ENCODE assay signal across 25 cellular contexts in genomic region chr3:35727179-35727578, GRCh38.
"Had no signal": no experiment of that assay in that cellular context is flagged by ENCODE, and none has a peak within 500 bp of the region (broad histone marks: within the 10 kb centered on the region; RNA-seq: fewer than 3 reads in every experiment).

No MANE protein-coding gene starts in this region.

- ATAC-seq: left colon; left ventricle myocardium superior; naive thymus-derived CD8-positive, alpha-beta T cell; right cardiac atrium; stimulated activated memory B cell treated with anti-CD40 and anti-IgM and Interleukin-4, amounts not matched to agents 10 μg/mL and 1 μg/mL and 100 μg/mL, for 72 hours; stimulated activated naive CD8-positive, alpha-beta T cell treated with anti-CD3 and anti-CD28 coated beads, Interleukin-15, Interleukin-2, amounts not matched to agents 100 U/mL and 50 U/mL, for 24 hours had no signal

- H3K4me1 ChIP-seq: colonic mucosa, prostate gland, sigmoid colon, spleen, testis, tibial artery had no signal

- H3K9me3 Mint-ChIP-seq: naive thymus-derived CD8-positive, alpha-beta T cell; nephron progenitor cell; stimulated activated memory B cell treated with anti-CD40 and anti-IgM and Interleukin-4, amounts not matched to agents 10 μg/mL and 1 μg/mL and 100 μg/mL, for 72 hours had no signal

- H3K36me3 ChIP-seq: colonic mucosa, lower lobe of right lung, prostate gland, sigmoid colon, spleen, tibial artery, upper lobe of left lung had no signal

- DNase-seq: colonic mucosa; dermis blood vessel endothelial cell; effector memory CD4-positive, alpha-beta T cell; erythroblast; hypothalamus; immature natural killer cell; islet precursor cell; kidney glomerular epithelial cell; left colon; left ventricle myocardium superior; lower lobe of right lung; naive thymus-derived CD8-positive, alpha-beta T cell; nephron progenitor cell; nucleus accumbens; right cardiac atrium; sigmoid colon; spleen; stimulated activated CD4-positive, alpha-beta T cell treated with anti-CD3 and anti-CD28 coated beads, Interleukin-4, amount 100 ng/mL, for 4 hours; stimulated activated naive CD8-positive, alpha-beta T cell treated with anti-CD3 and anti-CD28 coated beads, Interleukin-15, Interleukin-2, amounts not matched to agents 100 U/mL and 50 U/mL, for 24 hours; substantia nigra; testis; tibial artery; upper lobe of left lung had no signal

- H3K36me3 Mint-ChIP-seq: immature natural killer cell; naive thymus-derived CD8-positive, alpha-beta T cell; stimulated activated memory B cell treated with anti-CD40 and anti-IgM and Interleukin-4, amounts not matched to agents 10 μg/mL and 1 μg/mL and 100 μg/mL, for 72 hours had no signal

- H3K27ac Mint-ChIP-seq: immature natural killer cell; naive thymus-derived CD8-positive, alpha-beta T cell; nephron progenitor cell; stimulated activated memory B cell treated with anti-CD40 and anti-IgM and Interleukin-4, amounts not matched to agents 10 μg/mL and 1 μg/mL and 100 μg/mL, for 72 hours had no signal

- H3K9me3 ChIP-seq: colonic mucosa, lower lobe of right lung, prostate gland, sigmoid colon, spleen, testis, tibial artery, upper lobe of left lung had no signal

- H3K4me1 Mint-ChIP-seq: immature natural killer cell; naive thymus-derived CD8-positive, alpha-beta T cell; stimulated activated memory B cell treated with anti-CD40 and anti-IgM and Interleukin-4, amounts not matched to agents 10 μg/mL and 1 μg/mL and 100 μg/mL, for 72 hours had no signal

- H3K27me3 Mint-ChIP-seq: naive thymus-derived CD8-positive, alpha-beta T cell; stimulated activated memory B cell treated with anti-CD40 and anti-IgM and Interleukin-4, amounts not matched to agents 10 μg/mL and 1 μg/mL and 100 μg/mL, for 72 hours had no signal

- H3K4me3 Mint-ChIP-seq: immature natural killer cell; naive thymus-derived CD8-positive, alpha-beta T cell; nephron progenitor cell; stimulated activated memory B cell treated with anti-CD40 and anti-IgM and Interleukin-4, amounts not matched to agents 10 μg/mL and 1 μg/mL and 100 μg/mL, for 72 hours had no signal

- H3K27ac ChIP-seq: colonic mucosa, lower lobe of right lung, prostate gland, sigmoid colon, spleen, testis, tibial artery, upper lobe of left lung had no signal

- H3K27me3 ChIP-seq: colonic mucosa, sigmoid colon, spleen, testis, tibial artery, upper lobe of left lung had no signal

- H3K4me3 ChIP-seq: colonic mucosa, lower lobe of right lung, prostate gland, sigmoid colon, spleen, testis, tibial artery, upper lobe of left lung had no signal
